Comparison of ENCODE assay signal across 22 cellular contexts in genomic region chr21:39523398-39523797, GRCh38.
A peak's percentile ranks its signal among the peaks of the same experiment; 100 is the strongest.
DNase-seq lines count a peak whose midpoint lies in the region; ATAC-seq, FAIRE-seq and TF ChIP-seq lines count a peak whose summit lies in the region.
"Had no signal": no experiment of that assay in that cellular context is flagged by ENCODE, and none has a peak within 500 bp of the region (broad histone marks: within the 10 kb centered on the region; RNA-seq: fewer than 3 reads in every experiment).

No MANE protein-coding gene starts in this region.

- POLR2A ChIA-PET in HepG2 (lab: Yijun Ruan, JAX), result no interaction called here

- no peak for TF ChIP-seq POLR2A in right lobe of liver (IDR thresholded peaks at IDR 0.05)
- no peak for TF ChIP-seq POLR2A in HepG2 (IDR thresholded peaks at IDR 0.05; ENCODE audit: insufficient read depth in 1 of 2, low read depth in 2 of 2, low read length in 2 of 2)

- intact Hi-C loops in right lobe of liver (cut with DNase I) (no loop called here), HepG2 (cut with micrococcal nuclease; ENCODE audit: unreplicated experiment) (no loop called here), colonic mucosa (cut with DNase I) (loop anchor here (10.0 kb wide), 1 partner anchor 111 kb away; no protein-coding TSS in a partner anchor), mucosa of descending colon (cut with DNase I, micrococcal nuclease) (no loop called here), aorta (cut with DNase I) (no loop called here)

- H3K9me3 ChIP-seq in right lobe of liver (no peaks in the 10 kb centered on the region), HepG2 (ENCODE audit: low read length) (no peaks in the 10 kb centered on the region), colonic mucosa (no peaks in the 10 kb centered on the region), mucosa of descending colon (no peaks in the 10 kb centered on the region), aorta (ENCODE audit: control insufficient read depth, low read length) (no peaks in the 10 kb centered on the region)
- H3K9me3 ChIP-seq: neutrophil had no signal

- H3K27me3 ChIP-seq in right lobe of liver (no peaks in the 10 kb centered on the region), HepG2 (ENCODE audit: control insufficient read depth in 1 of 2, insufficient read depth in 2 of 2, low read length in 2 of 2) (no peaks in the 10 kb centered on the region), colonic mucosa (no peaks in the 10 kb centered on the region), aorta (ENCODE audit: control insufficient read depth in 1 of 2, insufficient read depth in 2 of 2, low read length in 1 of 2) (no peaks in the 10 kb centered on the region)
- H3K27me3 ChIP-seq: hepatocyte had no signal

- H2AFZ ChIP-seq in HepG2 (ENCODE audit: low read length), result no peak overlapping the region
- H2AFZ ChIP-seq: GM23248, hepatocyte had no signal

- H3K4me2 ChIP-seq in HepG2 (ENCODE audit: low read depth, low read length), result no peak overlapping the region
- H3K4me2 ChIP-seq: hepatocyte had no signal

- in situ Hi-C loops in HepG2 (cut with HindIII; ENCODE audit: extremely low pct_ligation_motif_present, low pct_unique_long_range_greater_than_20kb), result no loop called here
- in situ Hi-C loops in ACHN (cut with HindIII; ENCODE audit: low pct_ligation_motif_present, low pct_unique_long_range_greater_than_20kb, low sequenced_read_pairs), result no loop called here

- no TSS peak for BruUV-seq in HepG2 (replicated peaks; lab: Mats Ljungman, UMichigan)

- H3K4me3 ChIP-seq in right lobe of liver (no peak overlapping the region), HepG2 (replicated peaks in 1 of 3; ENCODE audit: insufficient read depth in 1 of 3, low read depth in 2 of 3, low read length in 3 of 3) (no peak overlapping the region), colonic mucosa (no peak overlapping the region), mucosa of descending colon (no peak overlapping the region), aorta (ENCODE audit: low read length in 2 of 2) (no peak overlapping the region)
- H3K4me3 ChIP-seq: GM23248, hepatocyte, SK-N-MC had no signal

- no peaks in the 10 kb centered on the region for H3K79me2 ChIP-seq in HepG2 (ENCODE audit: insufficient read depth, low read length)
- H3K79me2 ChIP-seq: hepatocyte had no signal

- ATAC-seq in right lobe of liver, result peak; percentile 46 to 70 (median 54)
- ATAC-seq in HepG2, result no peak
- peak; percentile 62 for ATAC-seq in mucosa of descending colon
- peak; percentile 37 for ATAC-seq in aorta (ENCODE audit: low FRiP score)
- no peak for ATAC-seq in GM21528 (IDR thresholded peaks at IDR 0.05; ENCODE audit: low FRiP score, unreplicated experiment)
- ATAC-seq: effector memory CD8-positive, alpha-beta T cell had no signal

- peaks cover 0 to 40% (median 9%) of the 10 kb centered on the region in 4 donors for H3K4me1 ChIP-seq in right lobe of liver
- H3K4me1 ChIP-seq in HepG2 (ENCODE audit: insufficient read depth, low read length), result peaks cover 20% of the 10 kb centered on the region
- peaks cover 2% of the 10 kb centered on the region for H3K4me1 ChIP-seq in colonic mucosa
- peaks cover 5% of the 10 kb centered on the region for H3K4me1 ChIP-seq in mucosa of descending colon (ENCODE audit: low read depth)
- no peaks in the 10 kb centered on the region for H3K4me1 ChIP-seq in aorta (ENCODE audit: control insufficient read depth in 1 of 2, insufficient read depth in 2 of 2, low read length in 2 of 2)

- TF ChIP-seq EP300 in HepG2 (IDR thresholded peaks at IDR 0.05; ENCODE audit: low read depth in 2 of 2, low read length in 2 of 2) (no peak), HepG2 (CRISPR knock-in tag; IDR thresholded peaks at IDR 0.05; ENCODE audit: borderline replicate concordance) (no peak)

- CTCF ChIA-PET in HepG2 (lab: Yijun Ruan, JAX; ENCODE audit: low intra/inter-chr PET ratio, low total read pairs), result no interaction called here

- no peak overlapping the region for H3K27ac ChIP-seq in right lobe of liver
- H3K27ac ChIP-seq in HepG2 (ENCODE audit: extremely low read length, insufficient read depth, low read length), result no peak overlapping the region
- no peak overlapping the region for H3K27ac ChIP-seq in colonic mucosa
- H3K27ac ChIP-seq in aorta (ENCODE audit: low read depth in 1 of 2, low read length in 2 of 2), result no peak overlapping the region
- H3K27ac ChIP-seq: GM23248, hepatocyte, neutrophil, SK-N-MC had no signal

- no peak for FAIRE-seq in HepG2 (lab: Jason Lieb, UNC)
- FAIRE-seq: GM18507, urothelium cell line had no signal

- TF ChIP-seq RAD21 in HepG2 (CRISPR knock-in tag; IDR thresholded peaks at IDR 0.05), result no peak

- TF ChIP-seq CTCF in right lobe of liver (IDR thresholded peaks at IDR 0.05) (no peak), HepG2 (CRISPR knock-in tag; IDR thresholded peaks at IDR 0.05) (no peak), colonic mucosa (IDR thresholded peaks at IDR 0.05) (no peak), mucosa of descending colon (IDR thresholded peaks at IDR 0.05) (no peak)

- H4K20me1 ChIP-seq in HepG2 (ENCODE audit: insufficient read depth, low read length), result no peaks in the 10 kb centered on the region

- no peaks in the 10 kb centered on the region for H3K36me3 ChIP-seq in right lobe of liver
- H3K36me3 ChIP-seq in HepG2 (replicated peaks in 1 of 2; ENCODE audit: control insufficient read depth in 1 of 2, insufficient read depth in 2 of 2, low read length in 2 of 2), result no peaks in the 10 kb centered on the region
- H3K36me3 ChIP-seq in colonic mucosa, result no peaks in the 10 kb centered on the region
- H3K36me3 ChIP-seq in mucosa of descending colon (ENCODE audit: low read depth), result no peaks in the 10 kb centered on the region
- H3K36me3 ChIP-seq in aorta (ENCODE audit: control insufficient read depth in 1 of 2, insufficient read depth in 2 of 2, low read length in 1 of 2), result no peaks in the 10 kb centered on the region
- H3K36me3 ChIP-seq: neutrophil had no signal

- no peak overlapping the region for H3K9ac ChIP-seq in HepG2 (ENCODE audit: insufficient read depth, low read depth, low read length)
- peak overlapping the region in 1 of 2 donors; percentile 15 for H3K9ac ChIP-seq in colonic mucosa (ENCODE audit: low read depth in 2 of 2, low read length in 2 of 2)
- H3K9ac ChIP-seq: GM23248 had no signal

- DNase-seq in right lobe of liver (peak; percentile 55 to 70 (median 61)), HepG2 (ENCODE audit: low spot score) (no peak), colonic mucosa (peak; percentile 86), mucosa of descending colon (peak in 2 of 3 donors; percentile 60 to 83), aorta (peak; percentile 59 to 80), NCI-H1417 (lab: John Stamatoyannopoulos, UW) (no peak), ACHN (no peak)
- DNase-seq: CD4-positive, alpha-beta T cell; central memory CD4-positive, alpha-beta T cell; effector memory CD8-positive, alpha-beta T cell; GM23248; islet precursor cell; NCI-H774; retina; stimulated activated naive CD4-positive, alpha-beta T cell treated with Interleukin-2 at 50 U/mL for 16 hours; T-helper 9 cell had no signal

TF ChIP-seq in HepG2, 621 proteins besides CTCF, POLR2A, EP300 and RAD21:
- TF ChIP-seq TBL1XR1 (IDR thresholded peaks at IDR 0.05; ENCODE audit: borderline replicate concordance, low read length, partially characterized antibody) (no peak), ZNF326 (CRISPR knock-in tag; IDR thresholded peaks at IDR 0.05; ENCODE audit: borderline replicate concordance) (no peak), KLF13 (CRISPR knock-in tag; IDR thresholded peaks at IDR 0.05) (no peak), ADNP (CRISPR knock-in tag; IDR thresholded peaks at IDR 0.05) (no peak), ZNF296 (CRISPR knock-in tag; conservative IDR thresholded peaks at IDR 0.05) (no peak), RCOR2 (CRISPR knock-in tag; IDR thresholded peaks at IDR 0.05) (no peak)

Comparison
In these comparisons a context has a peak if more than half of its experiments do, and no peak if none do; other contexts are left out.
1. ATAC-seq: peak in right lobe of liver (4 of 4), mucosa of descending colon (single experiment) and aorta (single experiment); none in HepG2 (single experiment) and GM21528 (single experiment).
2. DNase-seq: peak in right lobe of liver (3 of 3), colonic mucosa (single experiment), mucosa of descending colon (2 of 3) and aorta (2 of 2); none in HepG2 (single experiment), NCI-H1417 (0 of 3) and ACHN (single experiment).